Comparison of ENCODE assay signal across 28 cellular contexts in the genomic region with DNA sequence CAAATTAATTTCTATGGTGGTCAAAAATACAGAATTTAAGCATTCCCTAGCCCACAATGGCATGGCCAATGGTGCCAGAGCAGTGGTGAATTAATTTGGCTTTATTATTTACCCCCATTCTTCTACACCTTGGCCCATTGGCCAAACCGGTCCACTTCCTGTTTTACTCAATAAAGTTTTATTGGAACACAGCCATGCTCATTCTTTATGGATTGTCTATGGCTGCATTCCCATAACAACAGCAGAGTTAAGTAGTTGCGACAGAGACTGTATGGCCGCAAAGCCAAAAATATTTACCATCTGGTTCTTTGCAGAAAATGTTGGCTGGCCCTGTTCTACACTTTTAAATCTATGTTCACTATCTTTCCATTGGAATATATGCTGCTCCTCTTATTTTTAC.
"Had no signal": no experiment of that assay in that cellular context is flagged by ENCODE, and none has a peak within 500 bp of the region (broad histone marks: within the 10 kb centered on the region; RNA-seq: fewer than 3 reads in every experiment).

No MANE protein-coding gene starts in this region.

- H3K27ac ChIP-seq: KMS-11, RWPE1 had no signal

- H2AFZ ChIP-seq: PC-9 had no signal

- H3K9me3 Mint-ChIP-seq: activated CD4-positive, alpha-beta T cell treated with anti-CD3 and anti-CD28 coated beads, Interleukin-2, amount 10 ng/mL, durations not matched to agents 7 days and 5 days; activated naive CD4-positive, alpha-beta T cell treated with anti-CD3 and anti-CD28 coated beads for 36 hours; activated naive CD4-positive, alpha-beta T cell treated with anti-CD3 and anti-CD28 coated beads, Interleukin-2, amount 50 U/mL, for 72 hours; activated T-cell treated with anti-CD3 and anti-CD28 coated beads, Interleukin-2, amount 50 U/mL, for 4 hours; activated T-helper 1 cell treated with anti-CD3 and anti-CD28 coated beads, Interleukin-12 subunit alpha, Interleukin-12 subunit beta, Interleukin-2, Interleukin-4 antibody, amounts not matched to agents 30 ng/mL and 10 ng/mL and 1 ng/mL, durations not matched to agents 14 hours and 24 hours and 36 hours; brain had no signal

- H3K36me3 ChIP-seq: adrenal gland had no signal

- H3K4me3 Mint-ChIP-seq: activated CD4-positive, alpha-beta T cell treated with anti-CD3 and anti-CD28 coated beads for 36 hours; activated CD4-positive, alpha-beta T cell treated with anti-CD3 and anti-CD28 coated beads, Interleukin-2, amount 10 ng/mL, durations not matched to agents 7 days and 5 days; activated CD8-positive, alpha-beta T cell treated with anti-CD3 and anti-CD28 coated beads, Interleukin-2, amount 10 ng/mL, durations not matched to agents 7 days and 5 days; activated naive CD4-positive, alpha-beta T cell treated with anti-CD3 and anti-CD28 coated beads for 36 hours; activated T-cell treated with anti-CD3 and anti-CD28 coated beads, Interleukin-2, amount 50 U/mL, for 4 hours; activated T-helper 1 cell treated with anti-CD3 and anti-CD28 coated beads, Interleukin-12 subunit alpha, Interleukin-12 subunit beta, Interleukin-2, Interleukin-4 antibody, amounts not matched to agents 30 ng/mL and 10 ng/mL and 1 ng/mL, durations not matched to agents 14 hours and 24 hours and 36 hours; brain had no signal

- H3K4me3 ChIP-seq: adrenal gland, PC-9 had no signal

- H3K4me1 Mint-ChIP-seq: activated CD4-positive, alpha-beta T cell treated with anti-CD3 and anti-CD28 coated beads for 36 hours; activated CD4-positive, alpha-beta T cell treated with anti-CD3 and anti-CD28 coated beads, Interleukin-2, amount 10 ng/mL, durations not matched to agents 7 days and 5 days had no signal

- H3K36me3 Mint-ChIP-seq: activated naive CD4-positive, alpha-beta T cell treated with anti-CD3 and anti-CD28 coated beads, Interleukin-2, amount 50 U/mL, for 72 hours; brain had no signal

- H3K4me1 ChIP-seq: adrenal gland had no signal

- H3K9me3 ChIP-seq: adrenal gland had no signal

- H3K27me3 Mint-ChIP-seq: brain had no signal

- H3K27me3 ChIP-seq: adrenal gland had no signal

- H3K4me2 ChIP-seq: KMS-11 had no signal

- DNase-seq: activated CD4-positive, alpha-beta T cell treated with anti-CD3 and anti-CD28 coated beads for 36 hours; activated CD4-positive, alpha-beta T cell treated with anti-CD3 and anti-CD28 coated beads, Interleukin-2, amount 10 ng/mL, durations not matched to agents 7 days and 5 days; activated CD4-positive, alpha-beta T cell treated with anti-CD3 and anti-CD28 coated beads, Interleukin-2, amount 50 U/mL, for 48 hours; activated CD8-positive, alpha-beta T cell treated with anti-CD3 and anti-CD28 coated beads, Interleukin-2, amount 10 ng/mL, durations not matched to agents 7 days and 5 days; activated gamma-delta T cell treated with Interleukin-2 at 50 U/mL for 16 hours; activated naive CD4-positive, alpha-beta T cell treated with anti-CD3 and anti-CD28 coated beads for 36 hours; activated T-cell treated with anti-CD3 and anti-CD28 coated beads for 4 hours; activated T-cell treated with anti-CD3 and anti-CD28 coated beads, Interleukin-2, amount 50 U/mL, for 4 hours; adrenal gland; anterior cingulate cortex; caudate nucleus; cerebellar nuclear complex; NCI-H1105; NCI-H1417 treated with DMSO at 0.1 percent for 48 hours; NCI-H187 treated with DMSO at 0.1 percent for 48 hours; NCI-H2081; NCI-H226; NCI-H510A; NCI-H526; NCI-H748 treated with DMSO at 0.1 percent for 48 hours; PC-9; SIG-M5; T1000 had no signal

- H3K27ac Mint-ChIP-seq: activated CD4-positive, alpha-beta T cell treated with anti-CD3 and anti-CD28 coated beads for 36 hours; activated CD4-positive, alpha-beta T cell treated with anti-CD3 and anti-CD28 coated beads, Interleukin-2, amount 10 ng/mL, durations not matched to agents 7 days and 5 days; activated CD8-positive, alpha-beta T cell treated with anti-CD3 and anti-CD28 coated beads, Interleukin-2, amount 10 ng/mL, durations not matched to agents 7 days and 5 days; activated naive CD4-positive, alpha-beta T cell treated with anti-CD3 and anti-CD28 coated beads for 36 hours; activated naive CD4-positive, alpha-beta T cell treated with anti-CD3 and anti-CD28 coated beads, Interleukin-2, amount 50 U/mL, for 72 hours; activated T-helper 1 cell treated with anti-CD3 and anti-CD28 coated beads, Interleukin-12 subunit alpha, Interleukin-12 subunit beta, Interleukin-2, Interleukin-4 antibody, amounts not matched to agents 30 ng/mL and 10 ng/mL and 1 ng/mL, durations not matched to agents 14 hours and 24 hours and 36 hours; brain had no signal
